ENCODE assay signal across 1 cellular context in the genomic region with DNA sequence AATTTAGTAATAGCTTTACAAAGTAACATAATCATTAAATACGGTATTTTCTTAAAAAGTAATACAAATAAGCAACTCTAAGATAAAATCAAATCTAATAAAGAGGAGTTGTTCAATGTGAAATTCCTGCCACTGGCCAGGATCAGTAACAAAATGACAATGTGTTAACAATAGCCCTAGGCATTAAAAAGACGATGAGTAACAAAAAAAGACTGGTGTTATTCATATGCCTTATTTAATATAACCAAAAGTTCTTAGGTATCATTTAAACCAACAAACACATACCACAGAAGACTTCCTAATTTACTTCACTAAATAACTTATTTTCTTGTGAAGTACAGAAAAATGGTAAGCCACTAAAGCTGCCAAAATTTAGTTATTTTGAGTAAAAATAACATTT. TPM values are rescaled to one million over a fixed set of nuclear protein-coding genes. Genes with fewer than 3 reads are reported as not detected.
"Had no signal": no experiment of that assay in that cellular context is flagged by ENCODE, and none has a peak within 500 bp of the region (broad histone marks: within the 10 kb centered on the region; RNA-seq: fewer than 3 reads in every experiment).

No MANE protein-coding gene starts in this region.

RNA-seq across cellular contexts. Expression of a gene that starts 25.6 kb away (rescaled TPM):
- total RNA-seq: SJSA1 had no signal
